Comparison of ENCODE assay signal across 8 cellular contexts in genomic region chr2:9206991-9207640, GRCh38. TPM values are rescaled to one million over a fixed set of nuclear protein-coding genes. Genes with fewer than 3 reads are reported as not detected.
DNase-seq lines count a peak whose midpoint lies in the region; ATAC-seq and TF ChIP-seq lines count a peak whose summit lies in the region.

No MANE protein-coding gene starts in this region.

- no peak for TF ChIP-seq CTCF in Caco-2 (IDR thresholded peaks at IDR 0.05; ENCODE audit: insufficient read depth in 1 of 2, low read depth in 1 of 2, low read length in 1 of 2, severe bottlenecking in 1 of 2, unreplicated experiment in 1 of 2)
- TF ChIP-seq CTCF in mucosa of descending colon (IDR thresholded peaks at IDR 0.05) = no peak

- H3K27ac Mint-ChIP-seq in Caco-2 (ENCODE audit: unreplicated experiment) = peak overlapping the region; percentile 50
- H3K27ac Mint-ChIP-seq in effector memory CD8-positive, alpha-beta T cell = no peak overlapping the region

- H3K27me3 Mint-ChIP-seq in Caco-2 (ENCODE audit: insufficient read depth, unreplicated experiment) = no peaks in the 10 kb centered on the region
- H3K27me3 Mint-ChIP-seq in effector memory CD8-positive, alpha-beta T cell = peaks cover 48 to 50% of the 10 kb centered on the region in 2 donors

- CTCF ChIA-PET in Caco-2 (lab: Charles Lee) = interaction anchor here (0.6 to 1.1 kb wide), 3 partner anchors 15 to 126 kb away, joined by 3 to 6 read pairs (median 3); no protein-coding TSS in a partner anchor

- peaks cover 5% of the 10 kb centered on the region for H3K36me3 Mint-ChIP-seq in Caco-2 (ENCODE audit: insufficient read depth, unreplicated experiment)
- H3K36me3 Mint-ChIP-seq in effector memory CD8-positive, alpha-beta T cell (ENCODE audit: insufficient read depth) = no peaks in the 10 kb centered on the region

- H3K4me1 ChIP-seq in Caco-2 = peaks cover 37% of the 10 kb centered on the region
- peaks cover 31% of the 10 kb centered on the region for H3K4me1 ChIP-seq in mucosa of descending colon (ENCODE audit: low read depth)

- peak overlapping the region; percentile 80 for H3K4me3 Mint-ChIP-seq in Caco-2 (ENCODE audit: unreplicated experiment)
- peak overlapping the region; percentile 33 to 41 for H3K4me3 Mint-ChIP-seq in effector memory CD8-positive, alpha-beta T cell

- no peaks in the 10 kb centered on the region for H3K9me3 ChIP-seq in Caco-2
- H3K9me3 ChIP-seq in mucosa of descending colon = no peaks in the 10 kb centered on the region

- intact Hi-C loops in Caco-2 (cut with micrococcal nuclease; ENCODE audit: unreplicated experiment) (loop anchor here (1.0 to 2.0 kb wide), 7 partner anchors 26 to 216 kb away; partner anchors contain the start of genes CPSF3 and ITGB1BP1), mucosa of descending colon (cut with DNase I, micrococcal nuclease) (loop anchor here (10.0 kb wide), 1 partner anchor 128 kb away; no protein-coding TSS in a partner anchor)

- POLR2A ChIA-PET in Caco-2 (lab: Charles Lee) = no interaction called here

- no peaks in the 10 kb centered on the region for H3K36me3 ChIP-seq in Caco-2 (ENCODE audit: control insufficient read depth, insufficient read depth, low read length)
- H3K36me3 ChIP-seq in mucosa of descending colon (ENCODE audit: low read depth) = no peaks in the 10 kb centered on the region

- ATAC-seq in GM21528 (IDR thresholded peaks at IDR 0.05; ENCODE audit: low FRiP score, unreplicated experiment) (peak; percentile 30), mucosa of descending colon (peak; percentile 25), GM18873 (IDR thresholded peaks at IDR 0.05; ENCODE audit: low FRiP score, unreplicated experiment) (no peak)
- peak; percentile 17 for ATAC-seq in effector memory CD8-positive, alpha-beta T cell (replicated peaks)

- in situ Hi-C loops in G401 (cut with HindIII; ENCODE audit: low sequenced_read_pairs) = no loop called here

- no peaks in the 10 kb centered on the region for H3K27me3 ChIP-seq in Caco-2 (replicated peaks; ENCODE audit: control insufficient read depth, insufficient read depth, low read length)

- peaks cover 30% of the 10 kb centered on the region for H3K4me1 Mint-ChIP-seq in Caco-2 (ENCODE audit: low read depth, unreplicated experiment)
- peaks cover 0 to 2% of the 10 kb centered on the region in 2 donors for H3K4me1 Mint-ChIP-seq in effector memory CD8-positive, alpha-beta T cell (ENCODE audit: low read depth in 2 of 2)

- BruUV-seq in Caco-2 (replicated peaks; lab: Mats Ljungman, UMichigan) = no TSS peak

- no peaks in the 10 kb centered on the region for H3K9me3 Mint-ChIP-seq in Caco-2 (ENCODE audit: unreplicated experiment)
- H3K9me3 Mint-ChIP-seq in effector memory CD8-positive, alpha-beta T cell = no peaks in the 10 kb centered on the region

- H3K4me3 ChIP-seq in Caco-2 (ENCODE audit: low read depth, low read length) (peak overlapping the region; percentile 88), mucosa of descending colon (peak overlapping the region; percentile 72)

- no peak for DNase-seq in Caco-2
- peak; percentile 47 for DNase-seq in RPMI8226
- DNase-seq in effector memory CD8-positive, alpha-beta T cell = no peak
- DNase-seq in mucosa of descending colon = peak; percentile 42 to 68 (median 64)
- no peak for DNase-seq in G401 (ENCODE audit: low spot score)
- DNase-seq in NCI-H1930 (lab: John Stamatoyannopoulos, UW) = no peak

RNA-seq across cellular contexts. Expression of gene ASAP2, which starts 0.5 kb away (rescaled TPM):
- 25.6 and 27.8 TPM in 2 replicates for total RNA-seq in Caco-2 (2022)
- total RNA-seq in mucosa of descending colon = 10 to 100 TPM; 50.4 to 84.1 (median 50.5) TPM
- total RNA-seq in G401 (2014; rRNA removed; shearing (Covaris generic)) = 5.5 and 7.1 TPM in 2 replicates

Comparison
In these comparisons a context has a peak if more than half of its experiments do, and no peak if none do; other contexts are left out.
1. DNase-seq: peak in RPMI8226 (single experiment) and mucosa of descending colon (3 of 3); none in Caco-2 (0 of 2), effector memory CD8-positive, alpha-beta T cell (0 of 3), G401 (single experiment) and NCI-H1930 (0 of 2).